Comparison of ENCODE assay signal across 9 cellular contexts in the genomic region with DNA sequence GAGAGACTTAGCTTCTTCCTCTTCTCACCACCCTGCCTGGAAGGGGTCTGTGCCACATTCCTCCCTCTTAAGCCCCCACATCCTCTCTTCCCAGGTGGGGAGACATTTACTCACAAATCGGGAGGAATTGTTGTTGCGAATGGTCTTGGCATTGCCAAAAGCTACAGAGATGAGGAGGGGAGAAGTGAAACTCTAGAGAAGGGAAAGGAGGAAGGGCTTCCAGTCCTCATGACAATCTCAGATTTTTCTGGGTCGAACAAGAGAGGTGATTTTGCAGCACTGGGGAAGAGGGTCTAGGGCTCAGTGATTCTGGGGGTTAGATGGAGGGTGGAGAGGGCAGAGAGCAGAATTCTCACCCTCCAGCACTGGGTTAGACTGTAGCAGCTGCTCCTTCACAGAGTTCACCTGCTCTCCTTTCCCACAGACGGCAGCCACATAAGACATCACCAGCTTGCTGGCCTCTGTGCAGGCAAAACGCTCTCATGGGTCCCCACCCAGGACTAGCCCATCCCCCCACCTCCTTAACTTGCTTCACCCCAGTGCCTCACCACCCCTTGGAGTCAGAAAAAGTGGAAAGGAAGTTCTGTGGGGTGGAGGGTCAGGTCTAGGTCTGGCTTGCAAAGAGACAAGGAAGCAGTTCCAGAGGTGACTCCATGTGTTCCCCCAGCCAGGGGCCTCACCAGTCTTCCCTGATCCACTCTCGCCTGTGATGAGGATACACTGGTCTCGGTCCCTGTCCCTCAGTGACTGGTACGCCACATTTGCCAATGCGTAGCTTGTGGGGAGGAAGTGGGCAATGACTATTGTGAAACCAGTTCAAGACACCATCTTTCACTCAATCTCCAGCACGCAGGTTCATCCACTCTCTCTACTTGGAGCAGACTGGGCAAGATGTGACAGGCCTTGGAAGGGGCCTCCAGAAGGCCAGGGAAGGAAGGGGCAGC. TPM values are rescaled to one million over a fixed set of nuclear protein-coding genes. Genes with fewer than 3 reads are reported as not detected.
DNase-seq lines count a peak whose midpoint lies in the region; ATAC-seq, FAIRE-seq and TF ChIP-seq lines count a peak whose summit lies in the region.
"Had no signal": no experiment of that assay in that cellular context is flagged by ENCODE, and none has a peak within 500 bp of the region (broad histone marks: within the 10 kb centered on the region; RNA-seq: fewer than 3 reads in every experiment).

No MANE protein-coding gene starts in this region.

- WGBS in GM12878 (ENCODE audit: insufficient coverage, insufficient replicate concordance, low lambda C conversion rate, missing lambda C conversion rate) = 12% methylated on average over 10 of the region's 10 CpGs

- TF ChIP-seq CTCF in GM12878 (IDR thresholded peaks at IDR 0.05 in 2 of 3, conservative IDR thresholded peaks at IDR 0.05 in 1 of 3; ENCODE audit: control insufficient read depth in 2 of 3, extremely low read depth in 1 of 3, insufficient read depth in 1 of 3, low read depth in 3 of 3, low read length in 3 of 3) = no peak
- TF ChIP-seq CTCF in mucosa of descending colon (IDR thresholded peaks at IDR 0.05) = no peak

- H3K9me3 ChIP-seq in GM12878 (replicated peaks; ENCODE audit: control insufficient read depth, insufficient read depth, low read length) = no peaks in the 10 kb centered on the region; the same call in 2 of the 3 replicates
- H3K9me3 ChIP-seq in mucosa of descending colon = no peaks in the 10 kb centered on the region

- no TSS peak for BruUV-seq in GM12878 (replicated peaks; lab: Mats Ljungman, UMichigan)

- ATAC-seq in GM19463 (IDR thresholded peaks at IDR 0.05; ENCODE audit: unreplicated experiment) (peak; percentile 67), GM12878 (peak; percentile 82), mucosa of descending colon (no peak)

- H3K4me3 ChIP-seq in GM12878 (no peak overlapping the region), mucosa of descending colon (no peak overlapping the region)

- H2AFZ ChIP-seq in GM12878 (ENCODE audit: control insufficient read depth, low read depth, low read length) = peak overlapping the region; percentile 3

- TF ChIP-seq RAD21 in GM12878 (IDR thresholded peaks at IDR 0.05; ENCODE audit: insufficient read depth, low read depth, low read length) = no peak

- CTCF ChIA-PET in GM12878 (lab: Yijun Ruan, JAX) = interaction anchor here (0.9 to 1.7 kb wide), 5 partner anchors 12 to 128 kb away, joined by 4 to 6 read pairs (median 4); no protein-coding TSS in a partner anchor

- no peak overlapping the region for H3K9ac ChIP-seq in GM12878 (ENCODE audit: control insufficient read depth, insufficient read depth, low read length)

- peak overlapping the region; percentile 21; the same call in 1 of the 2 replicates for H3K4me2 ChIP-seq in GM12878 (ENCODE audit: control insufficient read depth, insufficient read depth)

- SMC1A ChIA-PET in GM12878 (lab: Charles Lee; ENCODE audit: uncharacterized antibody, unreplicated experiment) = interaction anchor here (0.9 to 2.1 kb wide), 6 partner anchors 11 to 74 kb away, joined by 3 to 5 read pairs (median 3); no protein-coding TSS in a partner anchor

- H3K36me3 ChIP-seq in GM12878 (ENCODE audit: control insufficient read depth in 2 of 2, insufficient read depth in 2 of 2, low read length in 1 of 2) (no peaks in the 10 kb centered on the region), mucosa of descending colon (ENCODE audit: low read depth) (no peaks in the 10 kb centered on the region)

- no peaks in the 10 kb centered on the region for H4K20me1 ChIP-seq in GM12878 (ENCODE audit: control insufficient read depth, insufficient read depth)

- in situ Hi-C loops in GM12878 (cut with MboI) = no loop called here

- TF ChIP-seq POLR2A in GM12878 (IDR thresholded peaks at IDR 0.05; ENCODE audit: low read depth, low read length) = no peak

- RAD21 ChIA-PET in GM12878 (lab: Charles Lee; ENCODE audit: unreplicated experiment) = interaction anchor here (0.6 kb wide), 1 partner anchor 64 kb away, joined by 3 read pairs; a partner anchor contains a TSS

- H3K4me1 ChIP-seq in GM12878 (ENCODE audit: control insufficient read depth, insufficient read depth, low read length) (peaks cover 15% of the 10 kb centered on the region), mucosa of descending colon (ENCODE audit: low read depth) (peaks cover 19% of the 10 kb centered on the region)

- H3K27me3 ChIP-seq in GM12878 (replicated peaks in 1 of 2; ENCODE audit: control insufficient read depth in 2 of 2, insufficient read depth in 2 of 2, low read length in 1 of 2) = no peaks in the 10 kb centered on the region; a peak in 1 of 4 replicates

- no peaks in the 10 kb centered on the region for H3K79me2 ChIP-seq in GM12878 (ENCODE audit: control insufficient read depth, insufficient read depth, low read length)

- POLR2A ChIA-PET in GM12878 (lab: Charles Lee) = interaction anchor here (1.4 kb wide), 1 partner anchor 12 kb away, joined by 3 read pairs; no protein-coding TSS in a partner anchor

- FAIRE-seq in GM12878 (lab: Jason Lieb, UNC) = no peak

- no peak for TF ChIP-seq EP300 in GM12878 (IDR thresholded peaks at IDR 0.05; ENCODE audit: borderline replicate concordance in 1 of 2, control insufficient read depth in 1 of 2, low read depth in 2 of 2, low read length in 2 of 2)

- peak; percentile 89 for DNase-seq in SIG-M5 treated with dmso at 0.1 percent for 504 hours (lab: John Stamatoyannopoulos, UW; ENCODE audit: unreplicated experiment)
- no peak for DNase-seq in GM12878 (ENCODE audit: low read depth, low spot score)
- peak; percentile 43 to 52 for DNase-seq in stimulated activated CD8-positive, alpha-beta memory T cell treated with anti-CD3 and anti-CD28 coated beads, Interleukin-15, amount 100 ng/mL, for 48 hours (ENCODE audit: low read depth in 2 of 2)
- no peak for DNase-seq in cerebellar cortex (ENCODE audit: low spot score)
- DNase-seq in GM19240 (ENCODE audit: insufficient read length, low spot score) = no peak
- DNase-seq in mucosa of descending colon = no peak
- DNase-seq: NCI-H1048 had no signal

- intact Hi-C loops in GM12878 (cut with micrococcal nuclease; ENCODE audit: unreplicated experiment) = no loop called here
- intact Hi-C loops in mucosa of descending colon (cut with DNase I, micrococcal nuclease) = no loop called here

- H3K27ac ChIP-seq in GM12878 (ENCODE audit: control insufficient read depth, insufficient read depth) = peak overlapping the region; percentile 20; the same call in 1 of the 2 replicates

RNA-seq across cellular contexts. Expression of a gene that starts 2.7 kb away (rescaled TPM):
- 0.34 and 0.98 TPM in 2 replicates for total RNA-seq in GM12878 (2013; cell fraction: nucleolus; rRNA removed)
- total RNA-seq in GM12878 (2014; rRNA removed) (0.05 TPM in 1 of 2 replicates, not detected in the other), GM12878 (2014; rRNA removed; fragmentation: Illumina TruSeq; extraction: Trizol) (0.13 and 0.14 TPM in 2 replicates), GM12878 (2021) (0.08 and 0.10 TPM in 2 replicates), mucosa of descending colon (100 to 1,000 TPM; 167 to 444 (median 219) TPM)
- not detected for polyA plus RNA-seq in GM12878 (2011; ENCODE audit: low read depth)
- polyA plus RNA-seq in GM12878 (2011; rRNA removed) (0.16 and 0.23 TPM in 2 replicates), GM12878 (2014; fragmentation: Illumina TruSeq; extraction: Trizol) (0.16 TPM in 1 of 2 replicates, not detected in the other), GM12878 (2014; fragmentation: Nextera tagmentation; extraction: Ambion mirVana) (under 1 TPM in 1 of 2 experiments, not detected in 1; 0.05 TPM), GM12878 (2014; rRNA removed) (0.01 and 0.15 TPM in 2 replicates), GM12878 (2016; fragmentation: Nextera tagmentation; extraction: Ambion mirVana) (under 1 TPM; 0.27 to 0.34 TPM)
- 0.09 and 0.15 TPM in 2 replicates for polyA plus RNA-seq in GM12878 (2011; cell fraction: cytosol; rRNA removed)
- polyA plus RNA-seq in GM12878 (2011; cell fraction: nucleus; rRNA removed) = 1.1 and 2.2 TPM in 2 replicates
- 0.22 and 0.43 TPM in 2 replicates for polyA plus RNA-seq in GM12878 (2012)
- polyA minus RNA-seq in GM12878 (2011; rRNA and poly(A)+ RNA removed) = 0.51 and 1.9 TPM in 2 replicates
- not detected in 2 replicates for polyA minus RNA-seq in GM12878 (2011; cell fraction: cytosol; rRNA and poly(A)+ RNA removed)
- 0.48 and 0.97 TPM in 2 replicates for polyA minus RNA-seq in GM12878 (2011; cell fraction: nucleus; rRNA and poly(A)+ RNA removed)
- polyA plus RNA-seq: neural cell had no signal

RNA-seq across cellular contexts. Expression of a gene that starts 30.9 kb away (rescaled TPM):
- not detected in 2 replicates for total RNA-seq in GM12878 (2013; cell fraction: nucleolus; rRNA removed)
- total RNA-seq in GM12878 (2014; rRNA removed) = not detected in 2 replicates
- total RNA-seq in GM12878 (2014; rRNA removed; fragmentation: Illumina TruSeq; extraction: Trizol) = not detected in 2 replicates
- total RNA-seq in GM12878 (2021) = not detected in 2 replicates
- polyA plus RNA-seq in GM12878 (2011; ENCODE audit: low read depth) = not detected
- 0.11 and 0.13 TPM in 2 replicates for polyA plus RNA-seq in GM12878 (2011; rRNA removed)
- not detected in 2 replicates for polyA plus RNA-seq in GM12878 (2011; cell fraction: cytosol; rRNA removed)
- polyA plus RNA-seq in GM12878 (2011; cell fraction: nucleus; rRNA removed) = 0.15 and 0.22 TPM in 2 replicates
- not detected in 2 replicates for polyA plus RNA-seq in GM12878 (2012)
- polyA plus RNA-seq in GM12878 (2014; fragmentation: Illumina TruSeq; extraction: Trizol) = not detected in 2 replicates
- under 1 TPM; 0.13 to 0.18 TPM for polyA plus RNA-seq in GM12878 (2014; fragmentation: Nextera tagmentation; extraction: Ambion mirVana)
- polyA plus RNA-seq in GM12878 (2014; rRNA removed) = not detected in 2 replicates
- not detected for polyA plus RNA-seq in GM12878 (2016; fragmentation: Nextera tagmentation; extraction: Ambion mirVana)
- polyA minus RNA-seq in GM12878 (2011; rRNA and poly(A)+ RNA removed) = not detected in 2 replicates
- polyA minus RNA-seq in GM12878 (2011; cell fraction: cytosol; rRNA and poly(A)+ RNA removed) = not detected in 2 replicates
- not detected in 2 replicates for polyA minus RNA-seq in GM12878 (2011; cell fraction: nucleus; rRNA and poly(A)+ RNA removed)
- 1 to 10 TPM in 2 of 3 donors, under 1 TPM in 1; 0.81 to 2.0 (median 1.8) TPM for total RNA-seq in mucosa of descending colon

RNA-seq across cellular contexts. Expression of a gene that starts 31.4 kb away (rescaled TPM):
- total RNA-seq in GM12878 (2013; cell fraction: nucleolus; rRNA removed) = 79.0 and 86.0 TPM in 2 replicates
- total RNA-seq in GM12878 (2014; rRNA removed) = 19.7 and 22.6 TPM in 2 replicates
- 17.7 and 19.7 TPM in 2 replicates for total RNA-seq in GM12878 (2014; rRNA removed; fragmentation: Illumina TruSeq; extraction: Trizol)
- total RNA-seq in GM12878 (2021) = 20.7 and 20.8 TPM in 2 replicates
- 7.4 TPM for polyA plus RNA-seq in GM12878 (2011; ENCODE audit: low read depth)
- polyA plus RNA-seq in GM12878 (2011; rRNA removed) = 45.9 and 61.7 TPM in 2 replicates
- 18.3 and 22.3 TPM in 2 replicates for polyA plus RNA-seq in GM12878 (2011; cell fraction: cytosol; rRNA removed)
- 60.1 and 76.7 TPM in 2 replicates for polyA plus RNA-seq in GM12878 (2011; cell fraction: nucleus; rRNA removed)
- 9.3 and 14.8 TPM in 2 replicates for polyA plus RNA-seq in GM12878 (2012)
- polyA plus RNA-seq in GM12878 (2014; fragmentation: Illumina TruSeq; extraction: Trizol) = 24.9 and 30.5 TPM in 2 replicates
- 1 to 10 TPM; 4.0 to 4.7 TPM for polyA plus RNA-seq in GM12878 (2014; fragmentation: Nextera tagmentation; extraction: Ambion mirVana)
- 17.8 and 20.6 TPM in 2 replicates for polyA plus RNA-seq in GM12878 (2014; rRNA removed)
- polyA plus RNA-seq in GM12878 (2016; fragmentation: Nextera tagmentation; extraction: Ambion mirVana) = 10 to 100 TPM; 18.2 to 20.0 TPM
- polyA minus RNA-seq in GM12878 (2011; rRNA and poly(A)+ RNA removed) = 26.2 and 32.9 TPM in 2 replicates
- polyA minus RNA-seq in GM12878 (2011; cell fraction: cytosol; rRNA and poly(A)+ RNA removed) = 6.3 and 7.0 TPM in 2 replicates
- polyA minus RNA-seq in GM12878 (2011; cell fraction: nucleus; rRNA and poly(A)+ RNA removed) = 13.1 and 14.1 TPM in 2 replicates
- 10 to 100 TPM in 2 of 3 donors, 1 to 10 TPM in 1; 6.3 to 16.9 (median 10.2) TPM for total RNA-seq in mucosa of descending colon

RNA-seq across cellular contexts. Expression of a gene that starts 40.9 kb away (rescaled TPM):
- 14.3 and 16.7 TPM in 2 replicates for total RNA-seq in GM12878 (2013; cell fraction: nucleolus; rRNA removed)
- total RNA-seq in GM12878 (2014; rRNA removed) (5.0 and 5.3 TPM in 2 replicates), GM12878 (2014; rRNA removed; fragmentation: Illumina TruSeq; extraction: Trizol) (4.0 and 4.1 TPM in 2 replicates), GM12878 (2021) (5.6 and 6.0 TPM in 2 replicates), mucosa of descending colon (1 to 10 TPM; 3.5 to 8.6 (median 4.6) TPM)
- 3.0 TPM for polyA plus RNA-seq in GM12878 (2011; ENCODE audit: low read depth)
- polyA plus RNA-seq in GM12878 (2011; rRNA removed) (5.2 and 6.8 TPM in 2 replicates), GM12878 (2014; fragmentation: Illumina TruSeq; extraction: Trizol) (4.7 and 4.8 TPM in 2 replicates), GM12878 (2014; fragmentation: Nextera tagmentation; extraction: Ambion mirVana) (under 1 TPM; 0.88 to 0.93 TPM), GM12878 (2014; rRNA removed) (4.2 and 4.4 TPM in 2 replicates), GM12878 (2016; fragmentation: Nextera tagmentation; extraction: Ambion mirVana) (1 to 10 TPM; 3.0 to 4.4 TPM)
- polyA plus RNA-seq in GM12878 (2011; cell fraction: cytosol; rRNA removed) = 5.6 and 6.2 TPM in 2 replicates
- 9.2 TPM in 2 replicates for polyA plus RNA-seq in GM12878 (2011; cell fraction: nucleus; rRNA removed)
- 3.3 and 3.6 TPM in 2 replicates for polyA plus RNA-seq in GM12878 (2012)
- 8.4 and 9.3 TPM in 2 replicates for polyA minus RNA-seq in GM12878 (2011; rRNA and poly(A)+ RNA removed)
- polyA minus RNA-seq in GM12878 (2011; cell fraction: cytosol; rRNA and poly(A)+ RNA removed) = 2.5 and 2.8 TPM in 2 replicates
- polyA minus RNA-seq in GM12878 (2011; cell fraction: nucleus; rRNA and poly(A)+ RNA removed) = 9.3 and 13.8 TPM in 2 replicates

RNA-seq across cellular contexts. Expression of a gene that starts 41.7 kb away (rescaled TPM):
- 27.9 and 30.3 TPM in 2 replicates for total RNA-seq in GM12878 (2013; cell fraction: nucleolus; rRNA removed)
- total RNA-seq in GM12878 (2014; rRNA removed) (28.4 and 30.1 TPM in 2 replicates), GM12878 (2014; rRNA removed; fragmentation: Illumina TruSeq; extraction: Trizol) (13.0 and 13.6 TPM in 2 replicates), GM12878 (2021) (28.2 and 28.5 TPM in 2 replicates), mucosa of descending colon (10 to 100 TPM in 1 of 3 donors, 1 to 10 TPM in 2; 2.6 to 29.3 (median 3.9) TPM)
- 5.3 TPM for polyA plus RNA-seq in GM12878 (2011; ENCODE audit: low read depth)
- polyA plus RNA-seq in GM12878 (2011; rRNA removed) (25.2 and 35.2 TPM in 2 replicates), GM12878 (2014; fragmentation: Illumina TruSeq; extraction: Trizol) (7.9 and 17.0 TPM in 2 replicates), GM12878 (2014; fragmentation: Nextera tagmentation; extraction: Ambion mirVana) (1 to 10 TPM in 1 of 2 experiments, under 1 TPM in 1; 0.35 to 1.0 TPM), GM12878 (2014; rRNA removed) (28.0 and 28.6 TPM in 2 replicates), GM12878 (2016; fragmentation: Nextera tagmentation; extraction: Ambion mirVana) (1 to 10 TPM; 3.6 to 5.8 TPM)
- 36.4 and 44.0 TPM in 2 replicates for polyA plus RNA-seq in GM12878 (2011; cell fraction: cytosol; rRNA removed)
- polyA plus RNA-seq in GM12878 (2011; cell fraction: nucleus; rRNA removed) = 69.8 and 77.5 TPM in 2 replicates
- 11.5 and 17.8 TPM in 2 replicates for polyA plus RNA-seq in GM12878 (2012)
- polyA minus RNA-seq in GM12878 (2011; rRNA and poly(A)+ RNA removed) = 21.1 and 40.5 TPM in 2 replicates
- polyA minus RNA-seq in GM12878 (2011; cell fraction: cytosol; rRNA and poly(A)+ RNA removed) = 14.6 and 15.7 TPM in 2 replicates
- 17.3 and 27.7 TPM in 2 replicates for polyA minus RNA-seq in GM12878 (2011; cell fraction: nucleus; rRNA and poly(A)+ RNA removed)

Comparison
In these comparisons a context has a peak if more than half of its experiments do, and no peak if none do; other contexts are left out.
1. DNase-seq: peak in SIG-M5 treated with dmso at 0.1 percent for 504 hours (single experiment) and stimulated activated CD8-positive, alpha-beta memory T cell treated with anti-CD3 and anti-CD28 coated beads, Interleukin-15, amount 100 ng/mL, for 48 hours (2 of 2); none in GM12878 (single experiment), cerebellar cortex (single experiment), GM19240 (single experiment) and mucosa of descending colon (0 of 3).
2. RNA of a gene that starts 2.7 kb away (total RNA-seq): 167 to 444 TPM in mucosa of descending colon; 0.05 to 0.98 TPM in GM12878; every median in the first group is over 10 times any median in the second.